6 cellular contexts compared by ENCODE assay signal in the genomic region with DNA sequence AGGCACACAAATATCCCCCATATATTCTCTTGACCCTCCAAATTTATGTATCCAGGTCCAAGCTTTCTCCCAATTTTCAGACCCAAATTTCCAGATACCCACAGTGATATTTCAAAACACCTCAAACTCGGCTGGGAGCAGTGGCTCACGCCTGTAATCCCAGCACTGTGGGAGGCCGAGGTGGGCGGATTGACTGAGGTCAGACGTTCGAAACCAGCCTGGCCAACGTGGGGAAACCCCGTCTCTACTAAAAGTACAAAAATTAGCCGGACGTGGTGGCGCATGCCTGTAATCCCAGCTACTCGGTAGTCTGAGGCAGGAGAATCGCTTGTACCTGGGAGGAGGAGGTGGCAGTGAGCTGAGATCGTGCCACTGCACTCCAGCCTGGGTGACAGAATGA. TPM values are rescaled to one million over a fixed set of nuclear protein-coding genes. Genes with fewer than 3 reads are reported as not detected.
A peak's percentile ranks its signal among the peaks of the same experiment; 100 is the strongest.
DNase-seq lines count a peak whose midpoint lies in the region; ATAC-seq and TF ChIP-seq lines count a peak whose summit lies in the region.
"Not testable (repeated sequence)": the region's sequence is repeated elsewhere in the genome, so short reads cannot be mapped to it uniquely, and the experiment has no call there.

No MANE protein-coding gene starts in this region.

- not testable (repeated sequence) for ATAC-seq in right lobe of liver

- H3K27ac ChIP-seq in CD8-positive, alpha-beta memory T cell (ENCODE audit: low read depth, low read length); OCI-LY1 (ENCODE audit: low read depth, low read length, poor library complexity, severe bottlenecking); right lobe of liver: not testable (repeated sequence)

- H3K4me1 ChIP-seq in CD8-positive, alpha-beta memory T cell (ENCODE audit: insufficient read depth, low read length), result peaks cover 14% of the 10 kb centered on the region
- H3K4me1 ChIP-seq in OCI-LY1 (ENCODE audit: insufficient read depth, low read length, severe bottlenecking) (peaks cover 32% of the 10 kb centered on the region), right lobe of liver (peaks cover 0 to 16% (median 0%) of the 10 kb centered on the region in 4 donors)

- POLR2A ChIA-PET in CD8-positive, alpha-beta memory T cell (lab: Charles Lee), result interaction anchor here (0.6 to 1.3 kb wide), 3 partner anchors 62 to 475 kb away, joined by 3 to 9 read pairs (median 5); a partner anchor contains a TSS

- not testable (repeated sequence) for TF ChIP-seq POLR2A in right lobe of liver (IDR thresholded peaks at IDR 0.05)

- peak overlapping the region in 5 of 8 donors; percentile 0 to 79 (median 32) for H3K27ac Mint-ChIP-seq in CD8-positive, alpha-beta memory T cell
- H3K27ac Mint-ChIP-seq in chondrocyte (ENCODE audit: unreplicated experiment), result not testable (repeated sequence)

- H3K9me3 Mint-ChIP-seq in CD8-positive, alpha-beta memory T cell; chondrocyte (ENCODE audit: low read depth): not testable (repeated sequence)

- DNase-seq in CD8-positive, alpha-beta memory T cell, result not testable (repeated sequence)
- DNase-seq in activated CD8-positive, alpha-beta memory T cell treated with anti-CD3 and anti-CD28 coated beads, Interleukin-2, amount 50 U/mL, for 48 hours, result peak; percentile 74
- DNase-seq in chondrocyte (ENCODE audit: low spot score), result peak; percentile 64
- DNase-seq in right lobe of liver, result peak in 2 of 3 donors; percentile 31 to 42
- peak; percentile 46 for DNase-seq in stimulated activated CD4-positive, alpha-beta T cell treated with anti-CD3 and anti-CD28 coated beads, Interleukin-4, amount 100 ng/mL, for 1 hour

- H3K4me3 ChIP-seq in CD8-positive, alpha-beta memory T cell (ENCODE audit: low read length), result peak overlapping the region; percentile 72
- H3K4me3 ChIP-seq in OCI-LY1 (ENCODE audit: low read depth, low read length, poor library complexity, severe bottlenecking), result peak overlapping the region; percentile 69
- peak overlapping the region; percentile 61 to 94 (median 79) for H3K4me3 ChIP-seq in right lobe of liver

- not testable (repeated sequence) for TF ChIP-seq CTCF in OCI-LY1 (IDR thresholded peaks at IDR 0.05; ENCODE audit: low read length); chondrocyte (IDR thresholded peaks at IDR 0.05); right lobe of liver (IDR thresholded peaks at IDR 0.05)

- H3K4me1 Mint-ChIP-seq in CD8-positive, alpha-beta memory T cell, result peaks cover 6 to 11% (median 8%) of the 10 kb centered on the region in 3 donors
- H3K4me1 Mint-ChIP-seq in chondrocyte (ENCODE audit: low read depth), result not testable (repeated sequence)

- not testable (repeated sequence) for H3K36me3 ChIP-seq in CD8-positive, alpha-beta memory T cell (ENCODE audit: insufficient read depth, low read length); OCI-LY1 (ENCODE audit: insufficient read depth, low read length); right lobe of liver

- H3F3A ChIP-seq in OCI-LY1 (ENCODE audit: insufficient read depth, low read length), result not testable (repeated sequence)

- not testable (repeated sequence) for H3K79me2 ChIP-seq in OCI-LY1 (ENCODE audit: insufficient read depth, low read length)

- CTCF ChIA-PET in CD8-positive, alpha-beta memory T cell (lab: Charles Lee), result interaction anchor here (4.4 to 8.5 kb wide), 4 partner anchors 12 to 476 kb away, joined by 32 to 104 read pairs (median 49); a partner anchor contains a TSS

- not testable (repeated sequence) for H3K9ac ChIP-seq in OCI-LY1 (ENCODE audit: low read length)

- WGBS in right lobe of liver (ENCODE audit: insufficient coverage, low coverage, low lambda C conversion rate, missing lambda C conversion rate), result 20% methylated on average over 14 of the region's 14 CpGs

- H3K27me3 Mint-ChIP-seq in CD8-positive, alpha-beta memory T cell; chondrocyte (ENCODE audit: low read depth): not testable (repeated sequence)

- not testable (repeated sequence) for H4K20me1 ChIP-seq in OCI-LY1 (ENCODE audit: insufficient read depth, low read length)

- H3K4me3 Mint-ChIP-seq in CD8-positive, alpha-beta memory T cell, result peak overlapping the region in 1 of 7 donors; percentile 53
- not testable (repeated sequence) for H3K4me3 Mint-ChIP-seq in chondrocyte (ENCODE audit: unreplicated experiment)

- H3K9me3 ChIP-seq in CD8-positive, alpha-beta memory T cell (ENCODE audit: low read length); OCI-LY1 (ENCODE audit: low read length); right lobe of liver: not testable (repeated sequence)

- not testable (repeated sequence) for H3K36me3 Mint-ChIP-seq in CD8-positive, alpha-beta memory T cell; chondrocyte (ENCODE audit: low read depth)

- not testable (repeated sequence) for H2AFZ ChIP-seq in OCI-LY1 (ENCODE audit: low read length)

- peak overlapping the region; percentile 77 for H3K4me2 ChIP-seq in OCI-LY1 (ENCODE audit: low read length)

- intact Hi-C loops in right lobe of liver (cut with DNase I), result not testable (repeated sequence)

- H3K27me3 ChIP-seq in CD8-positive, alpha-beta memory T cell (ENCODE audit: insufficient read depth, low read length, poor library complexity, severe bottlenecking); OCI-LY1 (ENCODE audit: insufficient read depth, low read length); right lobe of liver: not testable (repeated sequence)

- not testable (repeated sequence) for H3K9me2 ChIP-seq in OCI-LY1 (ENCODE audit: low read depth, low read length)

RNA-seq across cellular contexts. Expression of a gene that starts 1.6 kb away (rescaled TPM):
- 1 to 10 TPM; 2.9 to 3.6 TPM for total RNA-seq in CD8-positive, alpha-beta memory T cell
- polyA plus RNA-seq in CD8-positive, alpha-beta memory T cell, result 3.1 TPM
- total RNA-seq in chondrocyte (1.3 to 2.7 TPM (median 1.6 TPM) in 3 replicates), right lobe of liver (1 to 10 TPM; 2.7 to 5.5 (median 4.3) TPM)

RNA-seq across cellular contexts. Expression of a gene that starts 10.5 kb away (rescaled TPM):
- total RNA-seq in CD8-positive, alpha-beta memory T cell, result 1 to 10 TPM; 6.1 to 6.6 TPM
- polyA plus RNA-seq in CD8-positive, alpha-beta memory T cell, result 7.7 TPM
- total RNA-seq in chondrocyte (1.6 to 2.0 TPM (median 1.8 TPM) in 3 replicates), right lobe of liver (1 to 10 TPM in 2 of 6 experiments, under 1 TPM in 4; 0.31 to 1.3 (median 0.67) TPM)

RNA-seq across cellular contexts. Expression of a gene that starts 10.7 kb away (rescaled TPM):
- 1 to 10 TPM; 6.6 to 7.2 TPM for total RNA-seq in CD8-positive, alpha-beta memory T cell
- 0.64 TPM for polyA plus RNA-seq in CD8-positive, alpha-beta memory T cell
- total RNA-seq in chondrocyte (4.6 to 8.9 TPM (median 5.9 TPM) in 3 replicates), right lobe of liver (10 to 100 TPM in 5 of 6 experiments, 1 to 10 TPM in 1; 7.7 to 38.5 (median 17.3) TPM)

RNA-seq across cellular contexts. Expression of a gene that starts 32.3 kb away (rescaled TPM):
- 100 to 1,000 TPM; 784 to 849 TPM for total RNA-seq in CD8-positive, alpha-beta memory T cell
- 261 TPM for polyA plus RNA-seq in CD8-positive, alpha-beta memory T cell
- total RNA-seq in chondrocyte, result 291 to 523 TPM (median 297 TPM) in 3 replicates
- 100 to 1,000 TPM; 315 to 672 (median 358) TPM for total RNA-seq in right lobe of liver
